Comparison of ENCODE assay signal across 19 cellular contexts in genomic region chr21:46438241-46438640, GRCh38.
"Had no signal": no experiment of that assay in that cellular context is flagged by ENCODE, and none has a peak within 500 bp of the region (broad histone marks: within the 10 kb centered on the region; RNA-seq: fewer than 3 reads in every experiment).

No MANE protein-coding gene starts in this region.

- H3K27me3 Mint-ChIP-seq: activated CD4-positive, alpha-beta memory T cell treated with anti-CD3 and anti-CD28 coated beads, Interleukin-2, amount 10 ng/mL, durations not matched to agents 7 days and 5 days; activated CD4-positive, alpha-beta T cell treated with anti-CD3 and anti-CD28 coated beads, Interleukin-2, amount 10 ng/mL, durations not matched to agents 7 days and 5 days; activated naive CD4-positive, alpha-beta T cell treated with anti-CD3 and anti-CD28 coated beads, Interleukin-2, amount 50 U/mL, for 24 hours had no signal

- H3K27ac Mint-ChIP-seq: activated CD4-positive, alpha-beta memory T cell treated with anti-CD3 and anti-CD28 coated beads, Interleukin-2, amount 10 ng/mL, durations not matched to agents 7 days and 5 days; activated CD4-positive, alpha-beta T cell treated with anti-CD3 and anti-CD28 coated beads, Interleukin-2, amount 10 ng/mL, durations not matched to agents 7 days and 5 days; activated naive CD4-positive, alpha-beta T cell treated with anti-CD3 and anti-CD28 coated beads, Interleukin-2, amount 50 U/mL, for 24 hours had no signal

- DNase-seq: activated CD4-positive, alpha-beta memory T cell treated with anti-CD3 and anti-CD28 coated beads, Interleukin-2, amount 10 ng/mL, durations not matched to agents 7 days and 5 days; activated CD4-positive, alpha-beta T cell treated with anti-CD3 and anti-CD28 coated beads, Interleukin-2, amount 10 ng/mL, durations not matched to agents 7 days and 5 days; activated CD4-positive, CD25-positive, alpha-beta regulatory T cell; activated CD8-positive, alpha-beta memory T cell treated with anti-CD3 and anti-CD28 coated beads, Interleukin-2, amount 50 U/mL, for 48 hours; activated T-cell treated with anti-CD3 and anti-CD28 coated beads, Interleukin-2, amount 50 U/mL, for 1 hour; adrenal gland; anterior cingulate cortex; MG63; MV-4-11; NCI-H1092 treated with DMSO at 0.1 percent for 48 hours; NCI-H1436; NCI-H1694 treated with DMSO at 0.1 percent for 48 hours; NCI-H2029 treated with DMSO at 0.1 percent for 48 hours; NCI-H345; NCI-H510A; NCI-H526 treated with DMSO at 0.1 percent for 48 hours; NCI-H82; T-helper 1 cell had no signal

- H3K9me3 Mint-ChIP-seq: activated CD4-positive, alpha-beta memory T cell treated with anti-CD3 and anti-CD28 coated beads, Interleukin-2, amount 10 ng/mL, durations not matched to agents 7 days and 5 days; activated CD4-positive, alpha-beta T cell treated with anti-CD3 and anti-CD28 coated beads, Interleukin-2, amount 10 ng/mL, durations not matched to agents 7 days and 5 days; activated naive CD4-positive, alpha-beta T cell treated with anti-CD3 and anti-CD28 coated beads, Interleukin-2, amount 50 U/mL, for 24 hours had no signal

- H3K4me1 Mint-ChIP-seq: activated naive CD4-positive, alpha-beta T cell treated with anti-CD3 and anti-CD28 coated beads, Interleukin-2, amount 50 U/mL, for 24 hours had no signal

- H3K4me3 Mint-ChIP-seq: activated CD4-positive, alpha-beta memory T cell treated with anti-CD3 and anti-CD28 coated beads, Interleukin-2, amount 10 ng/mL, durations not matched to agents 7 days and 5 days; activated CD4-positive, alpha-beta T cell treated with anti-CD3 and anti-CD28 coated beads, Interleukin-2, amount 10 ng/mL, durations not matched to agents 7 days and 5 days; activated naive CD4-positive, alpha-beta T cell treated with anti-CD3 and anti-CD28 coated beads, Interleukin-2, amount 50 U/mL, for 24 hours had no signal
